Comparison of ENCODE assay signal across 8 cellular contexts in the genomic region with DNA sequence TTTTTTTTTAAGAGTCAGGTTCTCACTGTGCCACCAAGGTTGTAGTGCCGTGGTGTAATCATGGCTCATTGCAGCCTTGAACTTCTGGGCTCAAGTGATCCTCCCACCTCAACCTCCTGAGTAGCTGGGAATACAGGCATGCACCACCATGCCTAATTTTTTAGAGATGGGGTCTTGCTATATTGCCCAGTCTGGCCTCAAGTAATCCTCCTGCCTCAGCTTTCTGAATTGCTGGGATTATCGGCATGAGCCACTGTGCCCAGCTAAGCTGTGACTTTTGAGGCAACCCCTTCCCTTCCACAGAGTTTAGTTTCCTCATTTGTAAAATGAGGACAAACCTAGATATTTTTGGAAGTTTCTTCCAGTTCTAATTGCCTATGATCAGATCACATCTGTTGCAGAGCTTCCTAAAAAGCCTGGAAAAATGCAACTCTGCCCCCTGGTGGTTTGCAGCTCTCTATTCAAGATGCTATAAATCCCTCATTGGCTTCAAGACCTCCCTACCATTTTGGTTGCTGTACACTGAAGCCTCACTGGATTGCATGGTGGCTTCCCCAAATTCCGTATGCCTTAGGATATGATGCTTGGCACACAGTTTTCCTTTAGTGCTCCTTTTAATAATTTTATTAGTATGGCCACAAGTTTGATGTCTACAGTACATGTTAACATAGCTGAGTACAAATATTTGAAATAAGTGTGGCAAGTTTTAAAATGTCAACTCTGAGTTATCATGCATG.
DNase-seq lines count a peak whose midpoint lies in the region; ATAC-seq and TF ChIP-seq lines count a peak whose summit lies in the region.

No MANE protein-coding gene starts in this region.

- no peak for ATAC-seq in GM18505 (IDR thresholded peaks at IDR 0.05; ENCODE audit: unreplicated experiment)
- no peak for ATAC-seq in GM21390 (IDR thresholded peaks at IDR 0.05; ENCODE audit: unreplicated experiment)

- DNase-seq in GM10266 (ENCODE audit: extremely low spot score), result peak; percentile 56
- DNase-seq in NCI-H146 treated with DMSO at 0.1 percent for 48 hours (lab: John Stamatoyannopoulos, UW; ENCODE audit: unreplicated experiment), result peak; percentile 38
- DNase-seq in T1000 (lab: John Stamatoyannopoulos, UW), result peak; percentile 16
- DNase-seq in astrocyte of the hippocampus (ENCODE audit: low read depth, low spot score), result peak; percentile 84
- DNase-seq in iPS-NIHi11 (ENCODE audit: low spot score), result peak; percentile 70
- peak; percentile 61 for DNase-seq in stimulated activated CD4-positive, alpha-beta T cell treated with anti-CD3 and anti-CD28 coated beads, Interleukin-12 subunit alpha, Interleukin-12 subunit beta, amount 100 ng/mL, for 4 hours

- TF ChIP-seq POLR2A in GM18505 (IDR thresholded peaks at IDR 0.05; ENCODE audit: borderline replicate concordance, extremely low read depth, insufficient read depth, insufficient read length), result no peak

- peak; percentile 65 for TF ChIP-seq CTCF in GM10266 (IDR thresholded peaks at IDR 0.05; ENCODE audit: control insufficient read depth, insufficient read depth, low read depth, missing control alignments)

Comparison
In these comparisons a context has a peak if more than half of its experiments do, and no peak if none do; other contexts are left out.
1. DNase-seq: peak in every context shown above with its lines; median percentile 84 in astrocyte of the hippocampus; 70 in iPS-NIHi11; 61 in stimulated activated CD4-positive, alpha-beta T cell treated with anti-CD3 and anti-CD28 coated beads, Interleukin-12 subunit alpha, Interleukin-12 subunit beta, amount 100 ng/mL, for 4 hours; 56 in GM10266; 38 in NCI-H146 treated with DMSO at 0.1 percent for 48 hours; 16 in T1000.